In the genomic region with DNA sequence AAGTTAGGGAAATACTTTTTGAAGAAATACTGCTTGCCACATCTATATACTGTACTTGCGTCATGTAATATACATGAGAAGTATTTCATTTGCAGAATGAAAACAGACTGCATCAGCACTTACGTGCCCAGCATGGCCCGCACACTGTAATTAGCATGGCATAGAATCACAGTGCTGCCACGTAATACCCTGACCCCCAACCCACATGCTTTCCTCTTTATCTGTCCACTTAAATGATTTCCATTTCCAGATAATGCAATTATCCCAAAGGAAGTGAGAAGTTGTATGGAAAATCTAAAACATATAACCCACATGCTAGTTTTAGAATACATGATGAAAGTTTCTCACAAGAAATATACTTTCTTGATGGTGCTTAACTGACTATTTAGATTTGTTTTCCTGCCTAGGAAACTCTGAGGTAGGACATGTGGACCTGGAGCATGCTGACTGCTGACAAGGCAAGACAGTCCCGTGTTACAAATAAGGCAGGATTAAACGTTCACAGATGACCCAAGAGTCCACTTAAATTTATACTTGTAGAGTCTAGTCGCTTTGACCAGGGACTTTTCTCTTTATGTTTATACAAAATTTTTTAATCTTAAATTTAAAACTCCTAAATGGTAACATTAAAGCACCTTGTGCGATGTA, we compare ENCODE assay signal across 30 cellular contexts. TPM values are rescaled to one million over a fixed set of nuclear protein-coding genes. Genes with fewer than 3 reads are reported as not detected.
DNase-seq lines count a peak whose midpoint lies in the region; ATAC-seq, FAIRE-seq and TF ChIP-seq lines count a peak whose summit lies in the region.
"Had no signal": no experiment of that assay in that cellular context is flagged by ENCODE, and none has a peak within 500 bp of the region (broad histone marks: within the 10 kb centered on the region; RNA-seq: fewer than 3 reads in every experiment).

No MANE protein-coding gene starts in this region.

- peaks cover 3% of the 10 kb centered on the region for H3K79me2 ChIP-seq in trophoblast cell (ENCODE audit: control insufficient read depth, insufficient read depth, low read length, poor library complexity)
- H3K79me2 ChIP-seq in neural progenitor cell (ENCODE audit: low read depth), result peaks cover 100% of the 10 kb centered on the region

- WGBS in trophoblast cell (ENCODE audit: extremely low coverage, insufficient coverage, insufficient read length), result no CpG with 5 or more reads among the region's 8 CpGs

- H3K9ac ChIP-seq in BLaER1 (no peak overlapping the region), trophoblast cell (ENCODE audit: low read length) (no peak overlapping the region), neural progenitor cell (no peak overlapping the region)

- peaks cover 18% of the 10 kb centered on the region; the same call in 1 of the 2 replicates for H3K36me3 ChIP-seq in BLaER1
- H3K36me3 ChIP-seq in trophoblast cell (ENCODE audit: control insufficient read depth in 1 of 2, insufficient read depth in 2 of 2, low read length in 2 of 2), result peaks cover 0 to 3% of the 10 kb centered on the region in 2 experiments
- no peaks in the 10 kb centered on the region for H3K36me3 ChIP-seq in neural progenitor cell
- H3K36me3 ChIP-seq: heart left ventricle, SJCRH30, tibial artery had no signal

- H4K12ac ChIP-seq in trophoblast cell (ENCODE audit: low read depth, low read length), result no peak overlapping the region

- H3K4me1 ChIP-seq in BLaER1, result peaks cover 50% of the 10 kb centered on the region
- peaks cover 2 to 7% of the 10 kb centered on the region in 2 experiments for H3K4me1 ChIP-seq in trophoblast cell (ENCODE audit: control insufficient read depth in 1 of 2, insufficient read depth in 2 of 2, low read length in 2 of 2)
- peaks cover 16% of the 10 kb centered on the region for H3K4me1 ChIP-seq in neural progenitor cell
- H3K4me1 ChIP-seq: SJCRH30, tibial artery had no signal

- TF ChIP-seq CTCF in WTC11 (IDR thresholded peaks at IDR 0.05) (no peak), neural progenitor cell (IDR thresholded peaks at IDR 0.05) (no peak)

- FAIRE-seq in GM12892 (lab: Jason Lieb, UNC), result peak; percentile 85
- FAIRE-seq: endometrium, HTR-8/SVneo had no signal

- H3K23ac ChIP-seq in trophoblast cell (ENCODE audit: low read length), result no peak overlapping the region

- no peak overlapping the region for H2BK12ac ChIP-seq in trophoblast cell (ENCODE audit: low read length)

- DNase-seq in GM12892 (ENCODE audit: insufficient read length) (no peak), WTC11 (ENCODE audit: low spot score) (no peak), trophoblast cell (peak; percentile 83 to 93), neural progenitor cell (ENCODE audit: low spot score) (no peak)
- no peak for DNase-seq in central memory CD4-positive, alpha-beta T cell
- DNase-seq: activated CD4-positive, CD25-positive, alpha-beta regulatory T cell; activated T-cell treated with anti-CD3 and anti-CD28 coated beads, Interleukin-2, amount 50 U/mL, for 48 hours; C1 segment of cervical spinal cord; Caco-2; DMS53; esophagus squamous epithelium; foreskin keratinocyte; GOT3; heart left ventricle; islet precursor cell; KG1; NCI-H1417 treated with DMSO at 0.1 percent for 48 hours; NCI-H2029 treated with DMSO at 0.1 percent for 48 hours; NCI-H345; RPMI8226; SJCRH30; stimulated activated CD4-positive, alpha-beta T cell treated with anti-CD3 and anti-CD28 coated beads, Interleukin-4, amount 100 ng/mL, for 1 hour; T-helper 1 cell; tibial artery had no signal

- H3K27ac ChIP-seq in BLaER1 (peak overlapping the region; percentile 27; the same call in 1 of the 2 replicates), trophoblast cell (ENCODE audit: low read depth, low read length) (no peak overlapping the region), neural progenitor cell (no peak overlapping the region)
- H3K27ac ChIP-seq: esophagus squamous epithelium, foreskin keratinocyte, heart left ventricle, SJCRH30, tibial artery had no signal

- H3K9me3 Mint-ChIP-seq in WTC11 (no peaks in the 10 kb centered on the region), neural progenitor cell (peaks cover 5% of the 10 kb centered on the region)
- H3K9me3 Mint-ChIP-seq: dendritic cell treated with granulocyte-macrophage colony-stimulating factor and Interleukin-4, amounts not matched to agents 40 ng/mL and 50 ng/mL, for 4 days had no signal

- H3K4ac ChIP-seq in trophoblast cell (ENCODE audit: low read depth, low read length), result no peak overlapping the region

- H3K4me3 ChIP-seq in BLaER1 (no peak overlapping the region), trophoblast cell (ENCODE audit: low read depth, low read length) (no peak overlapping the region), neural progenitor cell (no peak overlapping the region)
- H3K4me3 ChIP-seq: esophagus squamous epithelium, heart left ventricle, SJCRH30, tibial artery had no signal

- CTCF ChIA-PET in WTC11 (lab: Charles Lee), result interaction anchor here (0.6 to 1.7 kb wide), 2 partner anchors 9 to 1183 kb away, joined by 3 read pairs; no protein-coding TSS in a partner anchor

- H3K4me1 Mint-ChIP-seq in WTC11, result peaks cover 45% of the 10 kb centered on the region
- peaks cover 25% of the 10 kb centered on the region for H3K4me1 Mint-ChIP-seq in neural progenitor cell

- no peak overlapping the region for H2BK5ac ChIP-seq in trophoblast cell (ENCODE audit: low read depth, low read length, poor library complexity)

- no peak overlapping the region for H3K4me3 Mint-ChIP-seq in WTC11
- no peak overlapping the region for H3K4me3 Mint-ChIP-seq in neural progenitor cell
- H3K4me3 Mint-ChIP-seq: dendritic cell treated with granulocyte-macrophage colony-stimulating factor and Interleukin-4, amounts not matched to agents 40 ng/mL and 50 ng/mL, for 4 days had no signal

- peak overlapping the region; percentile 48 for H3K4me2 ChIP-seq in BLaER1
- H3K4me2 ChIP-seq in trophoblast cell (ENCODE audit: low read length), result no peak overlapping the region
- H3K4me2 ChIP-seq in neural progenitor cell, result no peak overlapping the region

- H2AK5ac ChIP-seq in trophoblast cell (ENCODE audit: low read length), result no peak overlapping the region

- no peak overlapping the region for H4K8ac ChIP-seq in trophoblast cell (ENCODE audit: low read depth, low read length)

- no peaks in the 10 kb centered on the region for H3K79me1 ChIP-seq in trophoblast cell (ENCODE audit: low read length)

- H3K9me3 ChIP-seq in BLaER1 (peaks cover 18% of the 10 kb centered on the region), trophoblast cell (ENCODE audit: insufficient read depth, low read depth, low read length) (no peaks in the 10 kb centered on the region), neural progenitor cell (ENCODE audit: low read depth) (no peaks in the 10 kb centered on the region)
- H3K9me3 ChIP-seq: Caco-2, esophagus squamous epithelium, heart left ventricle, SJCRH30, tibial artery had no signal

- no peak overlapping the region for H4K91ac ChIP-seq in trophoblast cell (ENCODE audit: low read depth, low read length)

- H3K27me3 Mint-ChIP-seq in WTC11 (ENCODE audit: low read depth) (no peaks in the 10 kb centered on the region), neural progenitor cell (ENCODE audit: insufficient read depth, low read depth) (no peaks in the 10 kb centered on the region)
- H3K27me3 Mint-ChIP-seq: dendritic cell treated with granulocyte-macrophage colony-stimulating factor and Interleukin-4, amounts not matched to agents 40 ng/mL and 50 ng/mL, for 4 days had no signal

- H3K27ac Mint-ChIP-seq in WTC11, result peak overlapping the region; percentile 29; the same call in 1 of the 2 replicates
- H3K27ac Mint-ChIP-seq in neural progenitor cell, result no peak overlapping the region
- H3K27ac Mint-ChIP-seq: dendritic cell treated with granulocyte-macrophage colony-stimulating factor and Interleukin-4, amounts not matched to agents 40 ng/mL and 50 ng/mL, for 4 days had no signal

- H3F3A ChIP-seq in neural progenitor cell (ENCODE audit: low read depth), result peaks cover 3% of the 10 kb centered on the region

- H3K27me3 ChIP-seq in BLaER1 (no peaks in the 10 kb centered on the region), trophoblast cell (ENCODE audit: insufficient read depth, low read length) (no peaks in the 10 kb centered on the region), neural progenitor cell (no peaks in the 10 kb centered on the region)
- H3K27me3 ChIP-seq: esophagus squamous epithelium, foreskin keratinocyte, heart left ventricle, SJCRH30, tibial artery had no signal

- H2BK120ac ChIP-seq in trophoblast cell (ENCODE audit: insufficient read depth, low read length, poor library complexity), result no peak overlapping the region

- POLR2A ChIA-PET in WTC11 (lab: Charles Lee), result no interaction called here

- H4K20me1 ChIP-seq in BLaER1 (peaks cover 43% of the 10 kb centered on the region), neural progenitor cell (ENCODE audit: low read depth) (peaks cover 83% of the 10 kb centered on the region)

- no peak overlapping the region for H3K14ac ChIP-seq in trophoblast cell (ENCODE audit: low read length)

- H3K36me3 Mint-ChIP-seq in WTC11 (peaks cover 3% of the 10 kb centered on the region; the same call in 1 of the 2 replicates), neural progenitor cell (peaks cover 28% of the 10 kb centered on the region)

- no peak overlapping the region for H3K18ac ChIP-seq in trophoblast cell (ENCODE audit: low read length)

- H2AFZ ChIP-seq in trophoblast cell (ENCODE audit: insufficient read depth, low read length, poor library complexity), result no peak overlapping the region
- no peak overlapping the region for H2AFZ ChIP-seq in neural progenitor cell (replicated peaks)

- ATAC-seq in WTC11 (no peak), GM21528 (IDR thresholded peaks at IDR 0.05; ENCODE audit: low FRiP score, unreplicated experiment) (no peak)
- ATAC-seq: foreskin keratinocyte, heart left ventricle, sciatic nerve had no signal

- no peak for TF ChIP-seq POLR2A in GM12892 (IDR thresholded peaks at IDR 0.05; ENCODE audit: low read depth, low read length)

TF ChIP-seq in WTC11, 78 proteins besides CTCF, POLR2A, EP300 and RAD21 (continues in another document):
- TF ChIP-seq NR1H2 (CRISPR knock-in tag; IDR thresholded peaks at IDR 0.05), result no peak
- TF ChIP-seq, protein P1, sequence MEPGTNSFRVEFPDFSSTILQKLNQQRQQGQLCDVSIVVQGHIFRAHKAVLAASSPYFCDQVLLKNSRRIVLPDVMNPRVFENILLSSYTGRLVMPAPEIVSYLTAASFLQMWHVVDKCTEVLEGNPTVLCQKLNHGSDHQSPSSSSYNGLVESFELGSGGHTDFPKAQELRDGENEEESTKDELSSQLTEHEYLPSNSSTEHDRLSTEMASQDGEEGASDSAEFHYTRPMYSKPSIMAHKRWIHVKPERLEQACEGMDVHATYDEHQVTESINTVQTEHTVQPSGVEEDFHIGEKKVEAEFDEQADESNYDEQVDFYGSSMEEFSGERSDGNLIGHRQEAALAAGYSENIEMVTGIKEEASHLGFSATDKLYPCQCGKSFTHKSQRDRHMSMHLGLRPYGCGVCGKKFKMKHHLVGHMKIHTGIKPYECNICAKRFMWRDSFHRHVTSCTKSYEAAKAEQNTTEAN (CRISPR knock-in tag; IDR thresholded peaks at IDR 0.05), result no peak

RNA-seq across cellular contexts. Expression of a gene that starts 12.6 kb away (rescaled TPM):
- 10.6 TPM for polyA plus RNA-seq in GM12892 (2012; ENCODE audit: missing spikeins)
- total RNA-seq in WTC11 (2021), result 19.5 to 21.4 TPM (median 20.1 TPM) in 3 replicates
- 16.4 and 17.4 TPM in 2 replicates for polyA plus RNA-seq in trophoblast cell (2013)
- total RNA-seq in neural progenitor cell (ENCODE audit: low replicate concordance), result 34.0 and 39.9 TPM in 2 replicates

Comparison
In these comparisons a context has a peak if more than half of its experiments do, and no peak if none do; other contexts are left out.
1. DNase-seq: peak in trophoblast cell (2 of 2); none in GM12892 (single experiment), WTC11 (single experiment), neural progenitor cell (single experiment) and central memory CD4-positive, alpha-beta T cell (single experiment).